1 cellular context compared by ENCODE assay signal in the genomic region with DNA sequence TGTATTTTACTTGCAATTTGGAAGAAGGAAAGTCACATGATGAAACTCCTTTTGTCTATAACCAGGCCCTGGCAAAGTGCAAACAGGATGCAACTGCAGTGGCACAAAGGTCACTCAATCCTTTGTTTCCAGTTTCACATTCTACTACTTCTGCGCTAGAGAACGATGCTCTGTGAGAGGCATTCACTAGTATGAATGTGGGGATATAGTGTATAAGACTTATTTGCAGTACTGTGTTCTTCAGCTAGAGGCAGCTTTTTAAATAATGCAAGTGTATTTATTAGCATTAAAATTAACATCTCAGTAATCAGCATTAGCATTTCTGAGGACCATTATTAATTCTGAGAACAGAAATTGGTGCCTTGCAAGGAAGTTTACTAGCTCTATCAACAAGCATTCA.
TF ChIP-seq lines count a peak whose summit lies in the region.

No MANE protein-coding gene starts in this region.

TF ChIP-seq in HepG2, 621 proteins besides CTCF, POLR2A, EP300 and RAD21 (continued from another document):
- TF ChIP-seq HNF4G (IDR thresholded peaks at IDR 0.05; ENCODE audit: borderline replicate concordance, low read depth, low read length) (peak; percentile 50; the same call in 1 of the 2 replicates), HNF4G (CRISPR knock-in tag; IDR thresholded peaks at IDR 0.05; ENCODE audit: borderline replicate concordance, low read depth) (no peak), ZNF3 (CRISPR knock-in tag; IDR thresholded peaks at IDR 0.05) (peak; percentile 67; the same call in 1 of the 2 replicates), PPARG (CRISPR knock-in tag; conservative IDR thresholded peaks at IDR 0.05) (peak; percentile 89), ZNF572 (CRISPR knock-in tag; IDR thresholded peaks at IDR 0.05) (no peak), FOXA3 (CRISPR knock-in tag; IDR thresholded peaks at IDR 0.05) (peak; percentile 34; the same call in 1 of the 2 replicates), GATAD1 (CRISPR knock-in tag; IDR thresholded peaks at IDR 0.05) (no peak), NR2F6 (IDR thresholded peaks at IDR 0.05) (peak; percentile 53; the same call in 1 of the 2 replicates), NR2F6 (CRISPR knock-in tag; IDR thresholded peaks at IDR 0.05) (no peak), ARID5B (CRISPR knock-in tag; IDR thresholded peaks at IDR 0.05) (peak; percentile 55), AGO1 (IDR thresholded peaks at IDR 0.05; ENCODE audit: low read depth, low read length, poor library complexity, severe bottlenecking) (no peak), FOXP1 (IDR thresholded peaks at IDR 0.05) (no peak), FOXP1 (CRISPR knock-in tag; IDR thresholded peaks at IDR 0.05) (peak; percentile 18; the same call in 1 of the 2 replicates), SMAD3 (CRISPR knock-in tag; IDR thresholded peaks at IDR 0.05) (no peak), HOXA9 (CRISPR knock-in tag; IDR thresholded peaks at IDR 0.05; ENCODE audit: borderline replicate concordance) (no peak), SOX13 (IDR thresholded peaks at IDR 0.05) (peak; percentile 87), SOX13 (CRISPR knock-in tag; conservative IDR thresholded peaks at IDR 0.05 in 1 of 2, IDR thresholded peaks at IDR 0.05 in 1 of 2) (peak in 1 of 2 experiments; percentile 97; a peak in 2 of 4 replicates), SSRP1 (CRISPR knock-in tag; IDR thresholded peaks at IDR 0.05) (0 out of 2 replicates have a peak, but pooled peaks have one; percentile 4), ZNF670 (CRISPR knock-in tag; IDR thresholded peaks at IDR 0.05; ENCODE audit: borderline replicate concordance) (0 out of 2 replicates have a peak, but pooled peaks have one; percentile 29), ETV5 (CRISPR knock-in tag; IDR thresholded peaks at IDR 0.05; ENCODE audit: borderline replicate concordance) (peak; percentile 50; the same call in 1 of the 2 replicates), HIVEP1 (CRISPR knock-in tag; IDR thresholded peaks at IDR 0.05) (no peak), ATF4 (CRISPR knock-in tag; IDR thresholded peaks at IDR 0.05) (peak in 1 of 2 experiments; percentile 46; a peak in 1 of 4 replicates), SOX5 (CRISPR knock-in tag; IDR thresholded peaks at IDR 0.05; ENCODE audit: borderline replicate concordance) (peak; percentile 96), JUND (CRISPR knock-in tag; IDR thresholded peaks at IDR 0.05) (no peak), TFE3 (CRISPR knock-in tag; IDR thresholded peaks at IDR 0.05) (peak; percentile 31; the same call in 1 of the 2 replicates), GATAD2A (CRISPR knock-in tag; IDR thresholded peaks at IDR 0.05) (peak; percentile 51), USF2 (IDR thresholded peaks at IDR 0.05; ENCODE audit: low read depth, low read length) (no peak), USF2 (CRISPR knock-in tag; IDR thresholded peaks at IDR 0.05; ENCODE audit: borderline replicate concordance) (peak; percentile 30; the same call in 1 of the 2 replicates), DDIT3 (CRISPR knock-in tag; IDR thresholded peaks at IDR 0.05) (no peak), SOX6 (IDR thresholded peaks at IDR 0.05) (no peak), SOX6 (CRISPR knock-in tag; IDR thresholded peaks at IDR 0.05) (peak; percentile 90), ZNF816 (CRISPR knock-in tag; IDR thresholded peaks at IDR 0.05; ENCODE audit: borderline replicate concordance) (0 out of 2 replicates have a peak, but pooled peaks have one; percentile 33), FLYWCH1 (CRISPR knock-in tag; IDR thresholded peaks at IDR 0.05) (no peak), POLR2AphosphoS2 (IDR thresholded peaks at IDR 0.05; ENCODE audit: low read depth, low read length) (peak; percentile 33; the same call in 1 of the 2 replicates), CREM (IDR thresholded peaks at IDR 0.05) (0 out of 2 replicates have a peak, but pooled peaks have one; percentile 24), CREM (CRISPR knock-in tag; IDR thresholded peaks at IDR 0.05) (no peak), ZNF589 (CRISPR knock-in tag; conservative IDR thresholded peaks at IDR 0.05) (no peak), PAXIP1 (CRISPR knock-in tag; conservative IDR thresholded peaks at IDR 0.05) (0 out of 2 replicates have a peak, but pooled peaks have one; percentile 22)
- TF ChIP-seq, protein P1, sequence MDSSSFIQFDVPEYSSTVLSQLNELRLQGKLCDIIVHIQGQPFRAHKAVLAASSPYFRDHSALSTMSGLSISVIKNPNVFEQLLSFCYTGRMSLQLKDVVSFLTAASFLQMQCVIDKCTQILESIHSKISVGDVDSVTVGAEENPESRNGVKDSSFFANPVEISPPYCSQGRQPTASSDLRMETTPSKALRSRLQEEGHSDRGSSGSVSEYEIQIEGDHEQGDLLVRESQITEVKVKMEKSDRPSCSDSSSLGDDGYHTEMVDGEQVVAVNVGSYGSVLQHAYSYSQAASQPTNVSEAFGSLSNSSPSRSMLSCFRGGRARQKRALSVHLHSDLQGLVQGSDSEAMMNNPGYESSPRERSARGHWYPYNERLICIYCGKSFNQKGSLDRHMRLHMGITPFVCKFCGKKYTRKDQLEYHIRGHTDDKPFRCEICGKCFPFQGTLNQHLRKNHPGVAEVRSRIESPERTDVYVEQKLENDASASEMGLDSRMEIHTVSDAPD (CRISPR knock-in tag; IDR thresholded peaks at IDR 0.05) = peak; percentile 77
- TF ChIP-seq, protein P2, sequence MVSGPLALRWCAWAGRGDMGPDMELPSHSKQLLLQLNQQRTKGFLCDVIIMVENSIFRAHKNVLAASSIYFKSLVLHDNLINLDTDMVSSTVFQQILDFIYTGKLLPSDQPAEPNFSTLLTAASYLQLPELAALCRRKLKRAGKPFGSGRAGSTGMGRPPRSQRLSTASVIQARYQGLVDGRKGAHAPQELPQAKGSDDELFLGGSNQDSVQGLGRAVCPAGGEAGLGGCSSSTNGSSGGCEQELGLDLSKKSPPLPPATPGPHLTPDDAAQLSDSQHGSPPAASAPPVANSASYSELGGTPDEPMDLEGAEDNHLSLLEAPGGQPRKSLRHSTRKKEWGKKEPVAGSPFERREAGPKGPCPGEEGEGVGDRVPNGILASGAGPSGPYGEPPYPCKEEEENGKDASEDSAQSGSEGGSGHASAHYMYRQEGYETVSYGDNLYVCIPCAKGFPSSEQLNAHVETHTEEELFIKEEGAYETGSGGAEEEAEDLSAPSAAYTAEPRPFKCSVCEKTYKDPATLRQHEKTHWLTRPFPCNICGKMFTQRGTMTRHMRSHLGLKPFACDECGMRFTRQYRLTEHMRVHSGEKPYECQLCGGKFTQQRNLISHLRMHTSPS (CRISPR knock-in tag; IDR thresholded peaks at IDR 0.05; ENCODE audit: low read depth) = peak; percentile 28; the same call in 1 of the 2 replicates
TF ChIP-seq in HepG2: peak in this region for 27.
